ENCODE assay signal across 22 cellular contexts in genomic region chr10:129615381-129615780, GRCh38.
"Had no signal": no experiment of that assay in that cellular context is flagged by ENCODE, and none has a peak within 500 bp of the region (broad histone marks: within the 10 kb centered on the region; RNA-seq: fewer than 3 reads in every experiment).

No MANE protein-coding gene starts in this region.

- H3K9me3 ChIP-seq: colonic mucosa, gastrocnemius medialis, heart right ventricle, lower lobe of right lung, mucosa of descending colon had no signal

- H3K4me3 Mint-ChIP-seq: effector memory CD8-positive, alpha-beta T cell; endodermal cell; mesothelial cell of epicardium had no signal

- H3K4me3 ChIP-seq: colonic mucosa, dorsolateral prefrontal cortex, gastrocnemius medialis, heart right ventricle, left lung, lower lobe of right lung, mucosa of descending colon had no signal

- H3K27me3 Mint-ChIP-seq: effector memory CD8-positive, alpha-beta T cell; naive thymus-derived CD4-positive, alpha-beta T cell had no signal

- H3K27ac ChIP-seq: colonic mucosa, dorsolateral prefrontal cortex, epithelial cell of prostate, foreskin keratinocyte, gastrocnemius medialis, heart right ventricle, left lung, lower lobe of right lung had no signal

- H3K9me3 Mint-ChIP-seq: endodermal cell had no signal

- H3K27ac Mint-ChIP-seq: effector memory CD8-positive, alpha-beta T cell; endodermal cell; mesothelial cell of epicardium; naive thymus-derived CD4-positive, alpha-beta T cell had no signal

- H3K4me1 ChIP-seq: colonic mucosa, foreskin keratinocyte, left lung, lower lobe of right lung had no signal

- DNase-seq: colonic mucosa; dermis blood vessel endothelial cell; dorsolateral prefrontal cortex; effector CD8-positive, alpha-beta T cell; effector memory CD8-positive, alpha-beta T cell; erythroblast; foreskin keratinocyte; gastrocnemius medialis; glutamatergic neuron; head of caudate nucleus; heart right ventricle; hippocampal formation; left cardiac atrium; left lung; left ventricle myocardium superior; lower lobe of right lung; mesenchymal stem cell; mucosa of descending colon; naive thymus-derived CD4-positive, alpha-beta T cell had no signal

- H3K27me3 ChIP-seq: colonic mucosa, dorsolateral prefrontal cortex, foreskin keratinocyte, gastrocnemius medialis, heart right ventricle, left lung had no signal

- H3K36me3 ChIP-seq: colonic mucosa, gastrocnemius medialis, heart right ventricle, left lung, lower lobe of right lung had no signal

- H3K36me3 Mint-ChIP-seq: mesothelial cell of epicardium had no signal

- H3K4me1 Mint-ChIP-seq: mesothelial cell of epicardium had no signal
